In genomic region chr7:140333209-140333608, GRCh38 we compare ENCODE assay signal across 25 cellular contexts.
"Had no signal": no experiment of that assay in that cellular context is flagged by ENCODE, and none has a peak within 500 bp of the region (broad histone marks: within the 10 kb centered on the region; RNA-seq: fewer than 3 reads in every experiment).

No MANE protein-coding gene starts in this region.

- H3K4me3 ChIP-seq: body of pancreas, cardiac muscle cell, thoracic aorta, upper lobe of left lung had no signal

- ATAC-seq: activated CD8-positive, alpha-beta memory T cell treated with anti-CD3 and anti-CD28 coated beads, Interleukin-2, amount 10 ng/mL, durations not matched to agents 7 days and 5 days; activated CD8-positive, alpha-beta T cell treated with anti-CD3 and anti-CD28 coated beads for 36 hours; body of pancreas; esophagus mucosa; sciatic nerve; stimulated activated naive B cell treated with anti-CD40 and anti-IgM and Interleukin-4, amounts not matched to agents 10 μg/mL and 1 μg/mL and 100 μg/mL, for 72 hours had no signal

- H3K27ac ChIP-seq: body of pancreas, cardiac muscle cell, parathyroid adenoma, thoracic aorta, upper lobe of left lung had no signal

- H3K4me2 ChIP-seq: SK-N-SH had no signal

- H3K9me3 ChIP-seq: body of pancreas, SK-N-SH, thoracic aorta, upper lobe of left lung had no signal

- H3K27me3 ChIP-seq: body of pancreas, cardiac muscle cell, upper lobe of left lung had no signal

- FAIRE-seq: islet of Langerhans, small intestine had no signal

- H2AFZ ChIP-seq: parathyroid adenoma had no signal

- H3K79me2 ChIP-seq: parathyroid adenoma had no signal

- H3K9ac ChIP-seq: parathyroid adenoma, SK-N-SH had no signal

- H3K4me1 ChIP-seq: body of pancreas, parathyroid adenoma, upper lobe of left lung had no signal

- DNase-seq: activated CD4-positive, alpha-beta T cell treated with anti-CD3 and anti-CD28 coated beads, Interleukin-2, amount 10 ng/mL, durations not matched to agents 7 days and 5 days; activated CD8-positive, alpha-beta memory T cell treated with anti-CD3 and anti-CD28 coated beads, Interleukin-2, amount 10 ng/mL, durations not matched to agents 7 days and 5 days; activated CD8-positive, alpha-beta T cell treated with anti-CD3 and anti-CD28 coated beads for 36 hours; activated effector memory CD4-positive, alpha-beta T cell treated with anti-CD3 and anti-CD28 coated beads, Interleukin-2, amount 50 U/mL, for 16 hours; activated naive CD4-positive, alpha-beta T cell treated with anti-CD3 and anti-CD28 coated beads, Interleukin-2, amount 10 ng/mL, durations not matched to agents 7 days and 5 days; activated T-cell treated with anti-CD3 and anti-CD28 coated beads for 4 hours; anterior cingulate cortex; body of pancreas; effector memory CD4-positive, alpha-beta T cell; foreskin melanocyte; midbrain; nucleus accumbens; SK-N-SH; small intestine; stimulated activated CD4-positive, alpha-beta T cell treated with anti-CD3 and anti-CD28 coated beads, Interleukin-2, amount 100 ng/mL, for 48 hours; stimulated activated CD8-positive, alpha-beta memory T cell treated with anti-CD3 and anti-CD28 coated beads, Interleukin-4, amount 100 ng/mL, for 48 hours; stimulated activated naive B cell treated with anti-CD40 and anti-IgM and Interleukin-4, amounts not matched to agents 10 μg/mL and 1 μg/mL and 100 μg/mL, for 72 hours; T-helper 2 cell; upper lobe of left lung had no signal
